In the genomic region with DNA sequence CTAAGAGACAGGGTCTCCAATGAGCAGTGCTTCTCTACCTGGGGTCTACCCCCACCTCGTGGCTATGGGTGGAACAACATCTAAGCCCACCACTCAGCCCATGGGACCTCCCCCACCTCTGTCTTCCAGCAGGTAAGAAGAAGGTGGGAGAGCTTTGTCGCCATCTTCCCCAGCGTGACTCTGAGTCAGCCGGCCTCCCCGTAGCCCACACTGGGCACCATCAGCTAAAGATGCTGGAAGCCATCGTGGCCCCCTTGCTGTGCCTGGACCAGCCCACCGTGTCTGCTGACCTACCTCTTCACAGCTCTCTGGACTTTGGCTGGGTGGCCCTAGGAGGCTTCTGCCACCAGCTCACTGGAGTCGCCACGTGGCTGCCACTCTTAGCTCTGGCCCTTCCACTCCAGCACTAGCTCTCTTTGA, we compare ENCODE assay signal across 9 cellular contexts. TPM values are rescaled to one million over a fixed set of nuclear protein-coding genes. Genes with fewer than 3 reads are reported as not detected.
DNase-seq lines count a peak whose midpoint lies in the region; ATAC-seq and TF ChIP-seq lines count a peak whose summit lies in the region.
"Had no signal": no experiment of that assay in that cellular context is flagged by ENCODE, and none has a peak within 500 bp of the region (broad histone marks: within the 10 kb centered on the region; RNA-seq: fewer than 3 reads in every experiment).

No MANE protein-coding gene starts in this region.

- no peaks in the 10 kb centered on the region for H3K27me3 ChIP-seq in psoas muscle (ENCODE audit: insufficient read depth in 3 of 3, low read length in 2 of 3)

- ATAC-seq in psoas muscle: peak in 2 of 4 donors; percentile 50 to 56
- ATAC-seq in sciatic nerve: no peak

- H3K9me3 Mint-ChIP-seq in chondrocyte (ENCODE audit: low read depth): peaks cover 2% of the 10 kb centered on the region
- H3K9me3 Mint-ChIP-seq in immature natural killer cell: peaks cover 0 to 1% (median 0%) of the 10 kb centered on the region in 6 donors

- intact Hi-C loops in psoas muscle (cut with DNase I) (no loop called here), sciatic nerve (cut with DNase I) (no loop called here)

- no peak overlapping the region for H3K4me3 ChIP-seq in psoas muscle

- peak; percentile 37 for TF ChIP-seq CTCF in GM10248 (IDR thresholded peaks at IDR 0.05; ENCODE audit: control extremely low read depth, extremely low read depth, low read depth, missing control alignments)
- peak; percentile 89 for TF ChIP-seq CTCF in chondrocyte (IDR thresholded peaks at IDR 0.05)
- peak; percentile 41 for TF ChIP-seq CTCF in psoas muscle (IDR thresholded peaks at IDR 0.05)

- POLR2A ChIA-PET in GM10248 (lab: Yijun Ruan, JAX): no interaction called here

- no peak for TF ChIP-seq POLR2A in erythroblast (IDR thresholded peaks at IDR 0.05; ENCODE audit: low read length)

- peaks cover 6% of the 10 kb centered on the region for H3K9me3 ChIP-seq in psoas muscle

- H3K36me3 ChIP-seq in psoas muscle (ENCODE audit: insufficient read depth in 1 of 2, low read depth in 1 of 2): no peaks in the 10 kb centered on the region

- H3K36me3 Mint-ChIP-seq in chondrocyte (ENCODE audit: low read depth): peaks cover 2% of the 10 kb centered on the region
- no peaks in the 10 kb centered on the region for H3K36me3 Mint-ChIP-seq in immature natural killer cell

- peaks cover 19% of the 10 kb centered on the region for H3K4me1 Mint-ChIP-seq in chondrocyte (ENCODE audit: low read depth)
- no peaks in the 10 kb centered on the region for H3K4me1 Mint-ChIP-seq in immature natural killer cell

- DNase-seq in GM10248 (ENCODE audit: extremely low spot score) (peak; percentile 51), NAMALWA (ENCODE audit: low spot score) (peak; percentile 63), chondrocyte (ENCODE audit: low spot score) (no peak), psoas muscle (no peak), sciatic nerve (ENCODE audit: low spot score) (no peak), pons (ENCODE audit: low spot score) (no peak), erythroblast (lab: John Stamatoyannopoulos, UW) (no peak), immature natural killer cell (no peak)

- H3K4me1 ChIP-seq in psoas muscle: no peaks in the 10 kb centered on the region

- no peak overlapping the region for H3K27ac ChIP-seq in psoas muscle

- H3K27me3 Mint-ChIP-seq in chondrocyte (ENCODE audit: low read depth): no peaks in the 10 kb centered on the region
- peaks cover 7 to 9% (median 8%) of the 10 kb centered on the region in 3 donors for H3K27me3 Mint-ChIP-seq in immature natural killer cell (ENCODE audit: low read depth in 3 of 3)

- CTCF ChIA-PET in GM10248 (lab: Yijun Ruan, JAX): interaction anchor here (0.9 to 2.2 kb wide), 9 partner anchors 9 to 195 kb away, joined by 3 to 16 read pairs (median 3); no protein-coding TSS in a partner anchor

- H3K27ac Mint-ChIP-seq in chondrocyte (ENCODE audit: unreplicated experiment) (no peak overlapping the region), immature natural killer cell (no peak overlapping the region)

- H3K4me3 Mint-ChIP-seq in chondrocyte (ENCODE audit: unreplicated experiment) (no peak overlapping the region), immature natural killer cell (no peak overlapping the region)

- 38 to 54% (median 49%) methylated on average over 9 of the region's 9 CpGs for WGBS in psoas muscle, 3 donors

RNA-seq across cellular contexts. Expression of gene C11orf86, which starts 1.0 kb away (rescaled TPM):
- not detected in 3 replicates for total RNA-seq in chondrocyte
- total RNA-seq in psoas muscle: not detected
- polyA plus RNA-seq in psoas muscle: under 1 TPM in 2 of 3 donors, not detected in 1; 0.04 to 0.10 TPM
- total RNA-seq in sciatic nerve: not detected
- not detected for polyA plus RNA-seq in immature natural killer cell
- total RNA-seq: glomerular endothelial cell had no signal

RNA-seq across cellular contexts. Expression of gene PC, which starts 17.9 kb away (rescaled TPM):
- total RNA-seq in chondrocyte: 12.3 to 33.7 TPM (median 14.2 TPM) in 3 replicates
- total RNA-seq in psoas muscle: 10 to 100 TPM; 16.7 to 33.0 (median 25.3) TPM
- polyA plus RNA-seq in psoas muscle: 10 to 100 TPM; 11.1 to 48.8 (median 18.3) TPM
- 103 TPM for total RNA-seq in sciatic nerve
- polyA plus RNA-seq in immature natural killer cell: 1 to 10 TPM in 2 of 3 donors, not detected in 1; 3.7 to 4.2 TPM

RNA-seq across cellular contexts. Expression of gene SYT12, which starts 46.9 kb away (rescaled TPM):
- total RNA-seq in chondrocyte (7.2 to 15.3 TPM (median 7.2 TPM) in 3 replicates), psoas muscle (under 1 TPM in 3 of 4 donors, not detected in 1; 0.20 to 0.61 (median 0.48) TPM), sciatic nerve (0.71 TPM)
- polyA plus RNA-seq in psoas muscle (under 1 TPM; 0.17 to 0.38 (median 0.18) TPM), immature natural killer cell (not detected)

Comparison
In these comparisons a context has a peak if more than half of its experiments do, and no peak if none do; other contexts are left out.
1. DNase-seq: peak in GM10248 (single experiment) and NAMALWA (single experiment); none in chondrocyte (single experiment), psoas muscle (0 of 2), sciatic nerve (single experiment), pons (single experiment), erythroblast (0 of 2) and immature natural killer cell (0 of 3).
2. CTCF ChIP-seq: peak in every context shown above with its lines; median percentile 89 in chondrocyte; 41 in psoas muscle; 37 in GM10248.